Comparison of ENCODE assay signal across 30 cellular contexts in the genomic region with DNA sequence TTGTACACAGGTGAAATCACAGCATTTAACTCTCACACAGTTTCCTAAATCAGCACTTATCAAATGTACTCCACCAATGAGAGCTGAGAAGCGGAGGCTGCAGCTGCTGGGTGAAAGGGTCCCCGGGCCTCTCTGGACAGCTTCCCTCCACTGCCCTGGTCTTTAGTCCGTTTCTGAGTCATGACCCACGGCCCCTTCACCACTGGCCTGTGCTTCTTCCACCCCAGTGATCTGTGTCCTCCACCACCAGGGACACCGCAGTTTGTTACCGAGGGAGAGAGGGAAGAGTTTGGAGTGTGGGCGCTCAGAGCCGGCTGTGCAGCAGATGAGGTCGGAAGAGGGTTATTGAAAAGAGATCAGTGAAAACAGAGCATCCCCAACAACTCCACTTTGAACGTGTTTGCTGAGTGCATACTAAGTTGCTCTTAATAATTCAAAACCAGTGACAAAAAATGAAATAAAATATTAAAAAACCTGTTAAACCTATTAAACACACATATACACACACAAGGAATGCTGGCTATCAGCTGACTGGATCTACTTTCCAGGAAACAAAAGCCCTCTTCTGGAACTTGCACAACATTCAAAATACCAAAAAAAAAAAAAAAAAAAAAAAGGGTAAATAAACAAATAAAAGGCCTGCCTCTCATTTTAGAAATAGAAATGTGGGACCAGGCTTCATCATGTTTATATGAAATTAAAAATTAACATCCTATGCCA. TPM values are rescaled to one million over a fixed set of nuclear protein-coding genes. Genes with fewer than 3 reads are reported as not detected.
DNase-seq lines count a peak whose midpoint lies in the region; ATAC-seq and TF ChIP-seq lines count a peak whose summit lies in the region.
"Had no signal": no experiment of that assay in that cellular context is flagged by ENCODE, and none has a peak within 500 bp of the region (broad histone marks: within the 10 kb centered on the region; RNA-seq: fewer than 3 reads in every experiment).

No MANE protein-coding gene starts in this region.

- H2AK5ac ChIP-seq in mesenchymal stem cell (ENCODE audit: low read length, severe bottlenecking): no peak overlapping the region

- H3K27me3 ChIP-seq in H7 (ENCODE audit: control insufficient read depth, insufficient read depth, low read length) (no peaks in the 10 kb centered on the region), mesenchymal stem cell (ENCODE audit: control insufficient read depth in 1 of 2, insufficient read depth in 1 of 2, low read length in 2 of 2) (no peaks in the 10 kb centered on the region), body of pancreas (no peaks in the 10 kb centered on the region)
- H3K27me3 ChIP-seq in CD8-positive, alpha-beta memory T cell (ENCODE audit: insufficient read depth, low read length, poor library complexity, severe bottlenecking): no peaks in the 10 kb centered on the region
- H3K27me3 ChIP-seq: adrenal gland, esophagus squamous epithelium, upper lobe of left lung had no signal

- TF ChIP-seq CTCF in choroid plexus epithelial cell (conservative IDR thresholded peaks at IDR 0.05; ENCODE audit: low read depth, low read length) (no peak), retinal pigment epithelial cell (conservative IDR thresholded peaks at IDR 0.05; ENCODE audit: low read depth, low read length) (peak; percentile 6), body of pancreas (IDR thresholded peaks at IDR 0.05) (no peak)

- H2BK12ac ChIP-seq in mesenchymal stem cell (ENCODE audit: low read length in 2 of 2): no peak overlapping the region

- H3K36me3 ChIP-seq in H7 (replicated peaks; ENCODE audit: control insufficient read depth, insufficient read depth, low read length): peaks cover 4% of the 10 kb centered on the region
- H3K36me3 ChIP-seq in mesenchymal stem cell (ENCODE audit: control insufficient read depth in 1 of 2, insufficient read depth in 2 of 2, low read depth in 1 of 2, low read length in 2 of 2): peaks cover 42 to 71% of the 10 kb centered on the region in 2 experiments
- no peaks in the 10 kb centered on the region for H3K36me3 ChIP-seq in body of pancreas (replicated peaks in 1 of 2; ENCODE audit: insufficient read depth in 1 of 2, low read depth in 2 of 2)
- no peaks in the 10 kb centered on the region for H3K36me3 ChIP-seq in CD8-positive, alpha-beta memory T cell (ENCODE audit: insufficient read depth, low read length)
- H3K36me3 ChIP-seq: adrenal gland had no signal

- no peak overlapping the region for H3K27ac Mint-ChIP-seq in CD8-positive, alpha-beta memory T cell
- H3K27ac Mint-ChIP-seq: activated CD4-positive, alpha-beta memory T cell treated with anti-CD3 and anti-CD28 coated beads for 36 hours; activated T-cell treated with anti-CD3 and anti-CD28 coated beads, Interleukin-2, amount 50 U/mL, for 72 hours; B cell; CD4-positive, alpha-beta memory T cell; progenitor cell of endocrine pancreas; stimulated activated effector memory CD8-positive, alpha-beta T cell treated with anti-CD3 and anti-CD28 coated beads, Interleukin-12 subunit alpha, Interleukin-12 subunit beta, amount 100 ng/mL, for 72 hours; T-helper 17 cell had no signal

- H2BK5ac ChIP-seq in mesenchymal stem cell (ENCODE audit: low read depth, low read length, poor library complexity, severe bottlenecking): no peak overlapping the region

- no peak overlapping the region for H3K18ac ChIP-seq in mesenchymal stem cell (ENCODE audit: low read depth in 1 of 2, low read length in 2 of 2)

- H3K14ac ChIP-seq in mesenchymal stem cell (ENCODE audit: low read length in 2 of 2): no peak overlapping the region

- H3K4me3 ChIP-seq in H7 (ENCODE audit: insufficient read depth, low read depth, low read length) (no peak overlapping the region), choroid plexus epithelial cell (ENCODE audit: low read depth, low read length) (no peak overlapping the region), mesenchymal stem cell (ENCODE audit: insufficient read depth in 1 of 2, low read depth in 1 of 2, low read length in 2 of 2) (no peak overlapping the region), retinal pigment epithelial cell (ENCODE audit: low read length) (no peak overlapping the region), body of pancreas (no peak overlapping the region)
- H3K4me3 ChIP-seq in CD8-positive, alpha-beta memory T cell (ENCODE audit: low read length): no peak overlapping the region
- H3K4me3 ChIP-seq: adrenal gland, esophagus squamous epithelium, heart right ventricle, upper lobe of left lung had no signal

- no peaks in the 10 kb centered on the region for H3K27me3 Mint-ChIP-seq in CD8-positive, alpha-beta memory T cell
- H3K27me3 Mint-ChIP-seq: activated CD4-positive, alpha-beta memory T cell treated with anti-CD3 and anti-CD28 coated beads for 36 hours; B cell; brain; CD4-positive, alpha-beta memory T cell; progenitor cell of endocrine pancreas had no signal

- peaks cover 5% of the 10 kb centered on the region for H3K79me1 ChIP-seq in mesenchymal stem cell (replicated peaks; ENCODE audit: low read length, poor library complexity, severe bottlenecking)

- no peak overlapping the region for H2AFZ ChIP-seq in mesenchymal stem cell (ENCODE audit: low read depth, low read length)

- H2BK15ac ChIP-seq in mesenchymal stem cell (ENCODE audit: low read depth, poor library complexity, severe bottlenecking): no peak overlapping the region

- H3K23ac ChIP-seq in mesenchymal stem cell (ENCODE audit: low read length in 2 of 2): no peak overlapping the region

- WGBS in mesenchymal stem cell: 90% methylated on average over 4 of the region's 10 CpGs
- WGBS in body of pancreas, 2 donors: 74 to 77% methylated on average over 10 of the region's 10 CpGs

- peak; percentile 35 for DNase-seq in H7
- DNase-seq in choroid plexus epithelial cell (ENCODE audit: low read depth): peak; percentile 57
- no peak for DNase-seq in mesenchymal stem cell
- peak; percentile 50 for DNase-seq in retinal pigment epithelial cell (ENCODE audit: low read depth)
- DNase-seq in body of pancreas: no peak
- no peak for DNase-seq in CD8-positive, alpha-beta memory T cell
- DNase-seq in stimulated activated naive CD4-positive, alpha-beta T cell treated with Interleukin-2 at 50 U/mL for 16 hours (lab: John Stamatoyannopoulos, UW): no peak
- DNase-seq: activated CD4-positive, alpha-beta memory T cell treated with anti-CD3 and anti-CD28 coated beads for 36 hours; activated CD4-positive, CD25-positive, alpha-beta regulatory T cell treated with anti-CD3 and anti-CD28 coated beads, Interleukin-2, amount 50 U/mL, for 72 hours; activated naive CD4-positive, alpha-beta T cell; activated T-cell treated with anti-CD3 and anti-CD28 coated beads, Interleukin-2, amount 50 U/mL, for 72 hours; adrenal gland; CD4-positive, alpha-beta memory T cell; dermis blood vessel endothelial cell; esophagus squamous epithelium; foreskin melanocyte; heart right ventricle; KBM-7; mammary epithelial cell; NCI-H1092 treated with DMSO at 0.1 percent for 48 hours; NCI-H187 treated with DMSO at 0.1 percent for 48 hours; NCI-H2171 treated with DMSO at 0.1 percent for 48 hours; NCI-H510A; T-helper 17 cell; upper lobe of left lung had no signal

- H2BK120ac ChIP-seq in mesenchymal stem cell (ENCODE audit: low read depth, low read length): no peak overlapping the region

- H3K27ac ChIP-seq in mesenchymal stem cell (ENCODE audit: low read length, poor library complexity, severe bottlenecking) (peak overlapping the region; percentile 6), body of pancreas (no peak overlapping the region)
- H3K27ac ChIP-seq in CD8-positive, alpha-beta memory T cell (ENCODE audit: low read depth, low read length): no peak overlapping the region
- H3K27ac ChIP-seq: adrenal gland, esophagus squamous epithelium, heart right ventricle had no signal

- no peak for ATAC-seq in HG02798 (IDR thresholded peaks at IDR 0.05; ENCODE audit: poor library complexity, unreplicated experiment)
- ATAC-seq in body of pancreas: no peak
- ATAC-seq: activated T-cell treated with anti-CD3 and anti-CD28 coated beads, Interleukin-2, amount 50 U/mL, for 72 hours; heart right ventricle; stimulated activated effector memory CD8-positive, alpha-beta T cell treated with anti-CD3 and anti-CD28 coated beads, Interleukin-12 subunit alpha, Interleukin-12 subunit beta, amount 100 ng/mL, for 72 hours; T-helper 17 cell had no signal

- no peak overlapping the region for H4K8ac ChIP-seq in mesenchymal stem cell (ENCODE audit: low read length)

- H3K4ac ChIP-seq in mesenchymal stem cell (ENCODE audit: low read depth in 1 of 2, low read length in 2 of 2): no peak overlapping the region

- CTCF ChIA-PET in CD8-positive, alpha-beta memory T cell (lab: Charles Lee): no interaction called here

- H3K9me3 ChIP-seq in mesenchymal stem cell (ENCODE audit: control insufficient read depth, low read length): no peaks in the 10 kb centered on the region
- H3K9me3 ChIP-seq in body of pancreas: no peaks in the 10 kb centered on the region
- H3K9me3 ChIP-seq in CD8-positive, alpha-beta memory T cell (ENCODE audit: low read length): no peaks in the 10 kb centered on the region
- H3K9me3 ChIP-seq: adrenal gland, esophagus squamous epithelium, heart right ventricle, upper lobe of left lung had no signal

- POLR2A ChIA-PET in CD8-positive, alpha-beta memory T cell (lab: Charles Lee): no interaction called here

- H3K4me2 ChIP-seq in mesenchymal stem cell (ENCODE audit: low read length, poor library complexity, severe bottlenecking): no peak overlapping the region

- no peak overlapping the region for H4K91ac ChIP-seq in mesenchymal stem cell (ENCODE audit: low read length)

- intact Hi-C loops in body of pancreas (cut with DNase I): no loop called here

- H3K4me1 ChIP-seq in mesenchymal stem cell (ENCODE audit: control insufficient read depth, insufficient read depth, low read depth, low read length): peaks cover 39% of the 10 kb centered on the region
- no peaks in the 10 kb centered on the region for H3K4me1 ChIP-seq in body of pancreas
- no peaks in the 10 kb centered on the region for H3K4me1 ChIP-seq in CD8-positive, alpha-beta memory T cell (ENCODE audit: insufficient read depth, low read length)
- H3K4me1 ChIP-seq: adrenal gland, esophagus squamous epithelium had no signal

- no peak for TF ChIP-seq POLR2A in body of pancreas (IDR thresholded peaks at IDR 0.05)

- H3K9me3 Mint-ChIP-seq in CD8-positive, alpha-beta memory T cell: peaks cover 0 to 3% (median 0%) of the 10 kb centered on the region in 5 donors
- H3K9me3 Mint-ChIP-seq: activated CD4-positive, alpha-beta memory T cell treated with anti-CD3 and anti-CD28 coated beads for 36 hours; activated T-cell treated with anti-CD3 and anti-CD28 coated beads, Interleukin-2, amount 50 U/mL, for 72 hours; brain; stimulated activated effector memory CD8-positive, alpha-beta T cell treated with anti-CD3 and anti-CD28 coated beads, Interleukin-12 subunit alpha, Interleukin-12 subunit beta, amount 100 ng/mL, for 72 hours had no signal

- H3K4me3 Mint-ChIP-seq in CD8-positive, alpha-beta memory T cell: no peak overlapping the region
- H3K4me3 Mint-ChIP-seq: activated CD4-positive, alpha-beta memory T cell treated with anti-CD3 and anti-CD28 coated beads for 36 hours; activated T-cell treated with anti-CD3 and anti-CD28 coated beads, Interleukin-2, amount 50 U/mL, for 72 hours; B cell; brain; CD4-positive, alpha-beta memory T cell; stimulated activated effector memory CD8-positive, alpha-beta T cell treated with anti-CD3 and anti-CD28 coated beads, Interleukin-12 subunit alpha, Interleukin-12 subunit beta, amount 100 ng/mL, for 72 hours; T-helper 17 cell had no signal

- no peaks in the 10 kb centered on the region for H3K4me1 Mint-ChIP-seq in CD8-positive, alpha-beta memory T cell
- H3K4me1 Mint-ChIP-seq: B cell; CD4-positive, alpha-beta memory T cell; stimulated activated effector memory CD8-positive, alpha-beta T cell treated with anti-CD3 and anti-CD28 coated beads, Interleukin-12 subunit alpha, Interleukin-12 subunit beta, amount 100 ng/mL, for 72 hours had no signal

- H3K36me3 Mint-ChIP-seq in CD8-positive, alpha-beta memory T cell: no peaks in the 10 kb centered on the region
- H3K36me3 Mint-ChIP-seq: activated CD4-positive, alpha-beta memory T cell treated with anti-CD3 and anti-CD28 coated beads for 36 hours; CD4-positive, alpha-beta memory T cell; stimulated activated effector memory CD8-positive, alpha-beta T cell treated with anti-CD3 and anti-CD28 coated beads, Interleukin-12 subunit alpha, Interleukin-12 subunit beta, amount 100 ng/mL, for 72 hours had no signal

- H3K9ac ChIP-seq in mesenchymal stem cell (ENCODE audit: low read length): no peak overlapping the region

RNA-seq across cellular contexts. Expression of a gene that starts 54.1 kb away (rescaled TPM):
- total RNA-seq in H7 (2014; rRNA removed; shearing (Covaris generic)): 102 and 124 TPM in 2 replicates
- 621 TPM for polyA plus RNA-seq in mesenchymal stem cell (2013, experiment 1 of 2)
- polyA plus RNA-seq in mesenchymal stem cell (2013, experiment 2 of 2): 614 TPM
- 10 to 100 TPM in 1 of 2 donors, 1 to 10 TPM in 1; 7.0 to 41.9 TPM for total RNA-seq in body of pancreas
- under 1 TPM; 0.39 to 1.00 TPM for total RNA-seq in CD8-positive, alpha-beta memory T cell
- 3.3 TPM for polyA plus RNA-seq in CD8-positive, alpha-beta memory T cell
- total RNA-seq: activated CD4-positive, alpha-beta memory T cell treated with anti-CD3 and anti-CD28 coated beads for 36 hours; CD4-positive, alpha-beta memory T cell; T-helper 17 cell had no signal

Comparison
In these comparisons a context has a peak if more than half of its experiments do, and no peak if none do; other contexts are left out.
1. DNase-seq: peak in H7 (single experiment), choroid plexus epithelial cell (single experiment) and retinal pigment epithelial cell (single experiment); none in mesenchymal stem cell (single experiment), body of pancreas (0 of 4), CD8-positive, alpha-beta memory T cell (0 of 5) and stimulated activated naive CD4-positive, alpha-beta T cell treated with Interleukin-2 at 50 U/mL for 16 hours (single experiment).
2. RNA of a gene that starts 54.1 kb away (total RNA-seq): 102 to 124 TPM in H7 and 7.0 to 41.9 TPM in body of pancreas; 0.39 to 1.00 TPM in CD8-positive, alpha-beta memory T cell; every median in the first group is over 4 times any median in the second.